ENCODE assay signal across 21 cellular contexts in the genomic region with DNA sequence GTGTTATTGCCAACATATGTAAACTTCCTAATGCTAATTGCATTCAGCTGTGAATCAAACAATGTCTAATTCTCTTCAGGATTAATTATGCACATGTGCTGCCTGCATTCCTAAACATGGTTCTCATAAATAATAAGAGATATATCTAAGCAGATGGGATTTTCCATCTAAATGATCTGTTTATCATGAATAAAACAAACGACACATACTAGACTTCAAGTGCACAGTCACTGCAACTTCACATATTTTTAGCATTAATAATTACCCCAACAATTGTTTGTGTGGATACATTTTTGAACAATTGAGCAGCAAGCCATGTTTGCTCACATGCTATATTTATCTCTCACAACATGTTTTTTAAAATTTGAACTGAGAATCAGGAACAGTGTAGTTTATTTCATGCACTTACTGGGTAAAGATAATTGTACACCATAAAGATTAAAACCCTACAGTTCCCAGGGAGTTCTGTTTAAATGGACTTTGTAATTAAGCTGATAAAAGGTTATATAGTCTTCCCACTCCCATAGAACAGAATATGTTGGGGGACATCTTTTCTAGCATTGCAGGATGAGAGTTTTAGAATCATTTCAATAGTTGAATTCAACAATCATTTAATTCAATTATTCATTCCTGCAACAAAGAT.
DNase-seq lines count a peak whose midpoint lies in the region; TF ChIP-seq lines count a peak whose summit lies in the region.
"Had no signal": no experiment of that assay in that cellular context is flagged by ENCODE, and none has a peak within 500 bp of the region (broad histone marks: within the 10 kb centered on the region; RNA-seq: fewer than 3 reads in every experiment).

No MANE protein-coding gene starts in this region.

- no peak for TF ChIP-seq CTCF in AG10803 (conservative IDR thresholded peaks at IDR 0.05; ENCODE audit: low read length)

- H3K4me3 ChIP-seq in AG10803 (ENCODE audit: low read length) (no peak overlapping the region), SJSA1 (no peak overlapping the region)
- H3K4me3 ChIP-seq: K562, sigmoid colon, suprapubic skin had no signal

- peak overlapping the region; percentile 55 for H3K27ac ChIP-seq in SJSA1
- H3K27ac ChIP-seq: C4-2B, RWPE1, sigmoid colon, suprapubic skin, WERI-Rb-1 had no signal

- H3K27me3 ChIP-seq in SJSA1 (replicated peaks) = no peaks in the 10 kb centered on the region
- H3K27me3 ChIP-seq: sigmoid colon had no signal

- H3K36me3 ChIP-seq in SJSA1 = no peaks in the 10 kb centered on the region
- H3K36me3 ChIP-seq: sigmoid colon, suprapubic skin, WERI-Rb-1 had no signal

- DNase-seq in AG10803 (ENCODE audit: low read depth) (peak; percentile 79), SJSA1 (ENCODE audit: low read depth in 1 of 2, low spot score in 2 of 2) (peak in 1 of 2 experiments; percentile 34), fibroblast of gingiva (ENCODE audit: low read depth) (peak; percentile 70), myocyte (ENCODE audit: low read depth) (peak; percentile 62), NCI-H128 (lab: John Stamatoyannopoulos, UW; ENCODE audit: unreplicated experiment) (no peak), Ammon's horn (ENCODE audit: low spot score) (no peak), NCI-H510A (lab: John Stamatoyannopoulos, UW) (no peak), NCI-H1048 (lab: John Stamatoyannopoulos, UW) (no peak)
- DNase-seq: activated CD8-positive, alpha-beta T cell treated with anti-CD3 and anti-CD28 coated beads for 36 hours; amniotic stem cell; head of caudate nucleus; NCI-H1105; NCI-H2171 treated with DMSO at 0.1 percent for 48 hours; sigmoid colon; stimulated activated CD4-positive, alpha-beta T cell treated with anti-CD3 and anti-CD28 coated beads, Interleukin-4, amount 100 ng/mL, for 1 hour; T-helper 1 cell; WERI-Rb-1 had no signal

- H3K9me3 ChIP-seq in SJSA1 (replicated peaks) = no peaks in the 10 kb centered on the region
- H3K9me3 ChIP-seq: sigmoid colon, suprapubic skin had no signal

- H3K4me1 ChIP-seq in SJSA1 (replicated peaks) = peaks cover 17% of the 10 kb centered on the region
- H3K4me1 ChIP-seq: sigmoid colon, suprapubic skin had no signal

Comparison
In these comparisons a context has a peak if more than half of its experiments do, and no peak if none do; other contexts are left out.
1. DNase-seq: peak in AG10803 (single experiment), fibroblast of gingiva (single experiment) and myocyte (single experiment); none in NCI-H128 (single experiment), Ammon's horn (single experiment), NCI-H510A (single experiment) and NCI-H1048 (single experiment).